In genomic region chr17:50151041-50151936, GRCh38 we compare ENCODE assay signal across 1 cellular context.
TF ChIP-seq lines count a peak whose summit lies in the region.

No MANE protein-coding gene starts in this region.

TF ChIP-seq in K562, 482 proteins besides CTCF, POLR2A, EP300 and RAD21 (continued from another document and continues in another):
- no peak for TF ChIP-seq MBD1 (CRISPR knock-in tag; IDR thresholded peaks at IDR 0.05)
- TF ChIP-seq MTF1 (CRISPR knock-in tag; IDR thresholded peaks at IDR 0.05; ENCODE audit: borderline replicate concordance) = no peak
- TF ChIP-seq THRB (CRISPR knock-in tag; conservative IDR thresholded peaks at IDR 0.05) = 0 out of 2 replicates have a peak, but pooled peaks have one; percentile 31
- 0 out of 2 replicates have a peak, but pooled peaks have one; percentile 12 for TF ChIP-seq SPI1 (IDR thresholded peaks at IDR 0.05; ENCODE audit: borderline replicate concordance, low read depth, low read length)
- TF ChIP-seq CGGBP1 (CRISPR knock-in tag; IDR thresholded peaks at IDR 0.05) = no peak
- no peak for TF ChIP-seq BMI1 (IDR thresholded peaks at IDR 0.05; ENCODE audit: low read length)
- no peak for TF ChIP-seq ZNF384 (IDR thresholded peaks at IDR 0.05; ENCODE audit: low read depth, low read length)
- TF ChIP-seq EGR1 (conservative IDR thresholded peaks at IDR 0.05) = 0 out of 2 replicates have a peak, but pooled peaks have one; percentile 13
- peak; percentile 37; the same call in 1 of the 2 replicates for TF ChIP-seq MYNN (IDR thresholded peaks at IDR 0.05)
- no peak for TF ChIP-seq MYNN (CRISPR knock-in tag; IDR thresholded peaks at IDR 0.05)
- peak in 1 of 2 experiments; percentile 58; a peak in 1 of 4 replicates for TF ChIP-seq HDAC1 (IDR thresholded peaks at IDR 0.05)
- no peak for TF ChIP-seq ZNF655 (CRISPR knock-in tag; IDR thresholded peaks at IDR 0.05)
- no peak for TF ChIP-seq MIER1 (IDR thresholded peaks at IDR 0.05; ENCODE audit: low read depth)
- TF ChIP-seq MCM5 (IDR thresholded peaks at IDR 0.05; ENCODE audit: low read depth) = no peak
- no peak for TF ChIP-seq ZNF444 (CRISPR knock-in tag; IDR thresholded peaks at IDR 0.05)
- TF ChIP-seq ZNF449 (CRISPR knock-in tag; IDR thresholded peaks at IDR 0.05) = no peak
- TF ChIP-seq HNRNPL (IDR thresholded peaks at IDR 0.05; ENCODE audit: low read depth, low read length) = 0 out of 2 replicates have a peak, but pooled peaks have one; percentile 52
- TF ChIP-seq TEAD2 (tag; IDR thresholded peaks at IDR 0.05) = 0 out of 2 replicates have a peak, but pooled peaks have one; percentile 8
- TF ChIP-seq ZBTB17 (CRISPR knock-in tag; IDR thresholded peaks at IDR 0.05) = no peak
- peak; percentile 3; the same call in 1 of the 2 replicates for TF ChIP-seq CTBP1 (IDR thresholded peaks at IDR 0.05; ENCODE audit: borderline replicate concordance)
- peak in 1 of 2 experiments; percentile 44; a peak in 1 of 4 replicates for TF ChIP-seq ARNT (IDR thresholded peaks at IDR 0.05)
- no peak for TF ChIP-seq NFXL1 (CRISPR knock-in tag; IDR thresholded peaks at IDR 0.05)
- peak in 1 of 2 experiments; percentile 33; a peak in 1 of 4 replicates for TF ChIP-seq ETV6 (IDR thresholded peaks at IDR 0.05; ENCODE audit: borderline replicate concordance in 1 of 2, low read depth in 2 of 2, low read length in 1 of 2)
- no peak for TF ChIP-seq ETV6 (CRISPR knock-in tag; IDR thresholded peaks at IDR 0.05; ENCODE audit: borderline replicate concordance)
- TF ChIP-seq TAF9B (IDR thresholded peaks at IDR 0.05; ENCODE audit: partially characterized antibody) = no peak
- peak; percentile 30; the same call in 1 of the 2 replicates for TF ChIP-seq NFIC (IDR thresholded peaks at IDR 0.05)
- TF ChIP-seq CREB5 (CRISPR knock-in tag; IDR thresholded peaks at IDR 0.05) = no peak
- TF ChIP-seq TRIM24 (IDR thresholded peaks at IDR 0.05) = no peak
- 0 out of 2 replicates have a peak, but pooled peaks have one; percentile 54 for TF ChIP-seq NBN (IDR thresholded peaks at IDR 0.05; ENCODE audit: low read depth)
- TF ChIP-seq PHF8 (IDR thresholded peaks at IDR 0.05; ENCODE audit: borderline replicate concordance, low read length) = peak; percentile 37; the same call in 1 of the 2 replicates
- TF ChIP-seq ZNF780A (CRISPR knock-in tag; IDR thresholded peaks at IDR 0.05) = no peak
- TF ChIP-seq YY1 (IDR thresholded peaks at IDR 0.05; ENCODE audit: borderline replicate concordance in 1 of 3, control insufficient read depth in 1 of 3, extremely low read depth in 1 of 3, insufficient read depth in 3 of 3, insufficient read length in 1 of 3, insufficient replicate concordance in 2 of 3, low read depth in 1 of 3, low read length in 2 of 3) = peak in 1 of 3 experiments; percentile 30
- peak; percentile 28; the same call in 1 of the 2 replicates for TF ChIP-seq FOXM1 (IDR thresholded peaks at IDR 0.05; ENCODE audit: low read depth)
- TF ChIP-seq FOXM1 (CRISPR knock-in tag; IDR thresholded peaks at IDR 0.05; ENCODE audit: low read depth) = no peak
- no peak for TF ChIP-seq DIDO1 (tag; IDR thresholded peaks at IDR 0.05; ENCODE audit: low read depth)
- TF ChIP-seq OTX1 (CRISPR knock-in tag; IDR thresholded peaks at IDR 0.05) = no peak
- no peak for TF ChIP-seq ZNF263 (CRISPR knock-in tag; IDR thresholded peaks at IDR 0.05; ENCODE audit: borderline replicate concordance)
- TF ChIP-seq ZBTB1 (CRISPR knock-in tag; IDR thresholded peaks at IDR 0.05; ENCODE audit: borderline replicate concordance, low read depth) = no peak
- no peak for TF ChIP-seq CBX2 (IDR thresholded peaks at IDR 0.05; ENCODE audit: insufficient read depth, low read length, poor library complexity, severe bottlenecking)
- 0 out of 2 replicates have a peak, but pooled peaks have one; percentile 21 for TF ChIP-seq RB1 (IDR thresholded peaks at IDR 0.05; ENCODE audit: low read depth)
- no peak for TF ChIP-seq ATF1 (CRISPR knock-in tag; IDR thresholded peaks at IDR 0.05)
- TF ChIP-seq ATF1 (tag; IDR thresholded peaks at IDR 0.05) = peak; percentile 42; the same call in 1 of the 2 replicates
- no peak for TF ChIP-seq HBP1 (CRISPR knock-in tag; IDR thresholded peaks at IDR 0.05)
- TF ChIP-seq SUPT5H (IDR thresholded peaks at IDR 0.05) = 0 out of 2 replicates have a peak, but pooled peaks have one; percentile 35
- peak; percentile 82 for TF ChIP-seq CBFA2T3 (IDR thresholded peaks at IDR 0.05)
- TF ChIP-seq MEF2A (IDR thresholded peaks at IDR 0.05; ENCODE audit: control insufficient read depth, low read depth, low read length) = no peak
- TF ChIP-seq SRF (CRISPR knock-in tag; IDR thresholded peaks at IDR 0.05) = no peak
- no peak for TF ChIP-seq FOXJ3 (CRISPR knock-in tag; IDR thresholded peaks at IDR 0.05)
- TF ChIP-seq ILK (tag; IDR thresholded peaks at IDR 0.05; ENCODE audit: borderline replicate concordance, low read depth) = no peak
- TF ChIP-seq FOXA1 (IDR thresholded peaks at IDR 0.05; ENCODE audit: borderline replicate concordance) = no peak
- no peak for TF ChIP-seq HLTF (IDR thresholded peaks at IDR 0.05)
- 0 out of 4 replicates have a peak, but pooled peaks have one; percentile 43 to 77 for TF ChIP-seq SIN3A (IDR thresholded peaks at IDR 0.05; ENCODE audit: borderline replicate concordance in 2 of 2, control insufficient read depth in 1 of 2, low read depth in 2 of 2, low read length in 2 of 2)
- no peak for TF ChIP-seq AFF4 (CRISPR knock-in tag; IDR thresholded peaks at IDR 0.05)
- TF ChIP-seq ZNF584 (CRISPR knock-in tag; IDR thresholded peaks at IDR 0.05; ENCODE audit: low read depth) = no peak
- peak; percentile 21; the same call in 1 of the 2 replicates for TF ChIP-seq ARID1B (IDR thresholded peaks at IDR 0.05)
- TF ChIP-seq TRIM25 (IDR thresholded peaks at IDR 0.05; ENCODE audit: borderline replicate concordance) = no peak
- TF ChIP-seq GATA2 (CRISPR knock-in tag; IDR thresholded peaks at IDR 0.05) = no peak
- peak; percentile 47; the same call in 1 of the 2 replicates for TF ChIP-seq RNF2 (IDR thresholded peaks at IDR 0.05)
- no peak for TF ChIP-seq ZKSCAN1 (IDR thresholded peaks at IDR 0.05; ENCODE audit: low read depth, low read length)
- peak; percentile 36; the same call in 1 of the 2 replicates for TF ChIP-seq POLR2AphosphoS5 (IDR thresholded peaks at IDR 0.05; ENCODE audit: control insufficient read depth, insufficient read depth, low read depth, low read length)
- no peak for TF ChIP-seq ZNF24 (IDR thresholded peaks at IDR 0.05)
- no peak for TF ChIP-seq RHOXF2B (CRISPR knock-in tag; conservative IDR thresholded peaks at IDR 0.05)
